25 cellular contexts compared by ENCODE assay signal in genomic region chr21:43743934-43744333, GRCh38.
"Had no signal": no experiment of that assay in that cellular context is flagged by ENCODE, and none has a peak within 500 bp of the region (broad histone marks: within the 10 kb centered on the region; RNA-seq: fewer than 3 reads in every experiment).

No MANE protein-coding gene starts in this region.

- ATAC-seq: activated CD8-positive, alpha-beta memory T cell treated with anti-CD3 and anti-CD28 coated beads, Interleukin-2, amount 10 ng/mL, durations not matched to agents 7 days and 5 days; activated CD8-positive, alpha-beta T cell treated with anti-CD3 and anti-CD28 coated beads for 36 hours; activated T-helper 17 cell treated with anti-CD3 and anti-CD28 coated beads, Interleukin-2, amount 50 U/mL, for 72 hours; heart left ventricle; left cardiac atrium; naive thymus-derived CD8-positive, alpha-beta T cell; right cardiac atrium; stimulated activated naive CD8-positive, alpha-beta T cell treated with anti-CD3 and anti-CD28 coated beads, Interleukin-15, amount 100 ng/mL, for 72 hours had no signal

- H3K9me3 ChIP-seq: heart left ventricle, lower lobe of right lung, neutrophil, ovary, tibial artery had no signal

- H3K4me1 ChIP-seq: heart left ventricle had no signal

- H3K4me3 ChIP-seq: coronary artery, heart left ventricle, lower lobe of right lung, ovary, tibial artery had no signal

- H3K27me3 ChIP-seq: heart left ventricle, neutrophil, ovary, tibial artery had no signal

- H3K4me1 Mint-ChIP-seq: activated CD8-positive, alpha-beta memory T cell treated with anti-CD3 and anti-CD28 coated beads, Interleukin-2, amount 10 ng/mL, durations not matched to agents 7 days and 5 days; activated naive CD8-positive, alpha-beta T cell treated with anti-CD3 and anti-CD28 coated beads, Interleukin-2, amount 10 ng/mL, durations not matched to agents 7 days and 5 days had no signal

- H3K4me3 Mint-ChIP-seq: activated CD8-positive, alpha-beta memory T cell treated with anti-CD3 and anti-CD28 coated beads, Interleukin-2, amount 10 ng/mL, durations not matched to agents 7 days and 5 days; activated CD8-positive, alpha-beta T cell treated with anti-CD3 and anti-CD28 coated beads for 36 hours; activated naive CD8-positive, alpha-beta T cell treated with anti-CD3 and anti-CD28 coated beads, Interleukin-2, amount 10 ng/mL, durations not matched to agents 7 days and 5 days; activated T-helper 17 cell treated with anti-CD3 and anti-CD28 coated beads, Interleukin-2, amount 50 U/mL, for 72 hours; naive thymus-derived CD8-positive, alpha-beta T cell; stimulated activated naive CD8-positive, alpha-beta T cell treated with anti-CD3 and anti-CD28 coated beads, Interleukin-15, amount 100 ng/mL, for 72 hours; T-helper 1 cell treated with Interleukin-12 subunit alpha and Interleukin-12 subunit beta and Interleukin-4 antibody, amounts not matched to agents 30 μg/mL and 1 μg/mL, for 36 hours had no signal

- H3K9me3 Mint-ChIP-seq: activated CD8-positive, alpha-beta T cell treated with anti-CD3 and anti-CD28 coated beads for 36 hours; activated naive CD8-positive, alpha-beta T cell treated with anti-CD3 and anti-CD28 coated beads, Interleukin-2, amount 10 ng/mL, durations not matched to agents 7 days and 5 days; activated T-helper 17 cell treated with anti-CD3 and anti-CD28 coated beads, Interleukin-2, amount 50 U/mL, for 72 hours; naive thymus-derived CD8-positive, alpha-beta T cell; stimulated activated naive CD8-positive, alpha-beta T cell treated with anti-CD3 and anti-CD28 coated beads, Interleukin-15, amount 100 ng/mL, for 72 hours; T-helper 1 cell treated with Interleukin-12 subunit alpha and Interleukin-12 subunit beta and Interleukin-4 antibody, amounts not matched to agents 30 μg/mL and 1 μg/mL, for 36 hours had no signal

- H3K27ac ChIP-seq: coronary artery, epithelial cell of prostate, heart left ventricle, lower lobe of right lung, neutrophil, ovary, tibial artery had no signal

- H3K36me3 ChIP-seq: ovary had no signal

- H3K27me3 Mint-ChIP-seq: activated CD8-positive, alpha-beta memory T cell treated with anti-CD3 and anti-CD28 coated beads, Interleukin-2, amount 10 ng/mL, durations not matched to agents 7 days and 5 days; activated CD8-positive, alpha-beta T cell treated with anti-CD3 and anti-CD28 coated beads for 36 hours; activated naive CD8-positive, alpha-beta T cell treated with anti-CD3 and anti-CD28 coated beads, Interleukin-2, amount 10 ng/mL, durations not matched to agents 7 days and 5 days; activated T-helper 17 cell treated with anti-CD3 and anti-CD28 coated beads, Interleukin-2, amount 50 U/mL, for 72 hours; naive thymus-derived CD8-positive, alpha-beta T cell; stimulated activated naive CD8-positive, alpha-beta T cell treated with anti-CD3 and anti-CD28 coated beads, Interleukin-15, amount 100 ng/mL, for 72 hours had no signal

- DNase-seq: activated CD4-positive, alpha-beta T cell treated with anti-CD3 and anti-CD28 coated beads for 48 hours; activated CD8-positive, alpha-beta memory T cell treated with anti-CD3 and anti-CD28 coated beads, Interleukin-2, amount 10 ng/mL, durations not matched to agents 7 days and 5 days; activated CD8-positive, alpha-beta T cell treated with anti-CD3 and anti-CD28 coated beads for 36 hours; activated naive CD4-positive, alpha-beta T cell; activated naive CD8-positive, alpha-beta T cell treated with anti-CD3 and anti-CD28 coated beads, Interleukin-2, amount 10 ng/mL, durations not matched to agents 7 days and 5 days; amniotic stem cell; cerebellar nuclear complex; heart left ventricle; islet precursor cell; left cardiac atrium; lower lobe of right lung; naive thymus-derived CD8-positive, alpha-beta T cell; ovary; right cardiac atrium; stimulated activated CD4-positive, alpha-beta T cell treated with anti-CD3 and anti-CD28 coated beads, Interleukin-12 subunit alpha, Interleukin-12 subunit beta, amount 100 ng/mL, for 4 hours; stimulated activated CD4-positive, alpha-beta T cell treated with anti-CD3 and anti-CD28 coated beads, Interleukin-4, amount 100 ng/mL, for 4 hours; stimulated activated naive CD8-positive, alpha-beta T cell treated with anti-CD3 and anti-CD28 coated beads, Interleukin-15, amount 100 ng/mL, for 72 hours; T1000; tibial artery had no signal

- H3K27ac Mint-ChIP-seq: activated CD8-positive, alpha-beta memory T cell treated with anti-CD3 and anti-CD28 coated beads, Interleukin-2, amount 10 ng/mL, durations not matched to agents 7 days and 5 days; activated CD8-positive, alpha-beta T cell treated with anti-CD3 and anti-CD28 coated beads for 36 hours; activated naive CD8-positive, alpha-beta T cell treated with anti-CD3 and anti-CD28 coated beads, Interleukin-2, amount 10 ng/mL, durations not matched to agents 7 days and 5 days; activated T-helper 17 cell treated with anti-CD3 and anti-CD28 coated beads, Interleukin-2, amount 50 U/mL, for 72 hours; stimulated activated naive CD8-positive, alpha-beta T cell treated with anti-CD3 and anti-CD28 coated beads, Interleukin-15, amount 100 ng/mL, for 72 hours; T-helper 1 cell treated with Interleukin-12 subunit alpha and Interleukin-12 subunit beta and Interleukin-4 antibody, amounts not matched to agents 30 μg/mL and 1 μg/mL, for 36 hours had no signal

- FAIRE-seq: bronchial epithelial cell had no signal
